In genomic region chr2:143468341-143468888, GRCh38 we compare ENCODE assay signal across 12 cellular contexts.
A peak's percentile ranks its signal among the peaks of the same experiment; 100 is the strongest.
DNase-seq lines count a peak whose midpoint lies in the region; ATAC-seq and TF ChIP-seq lines count a peak whose summit lies in the region.
"Had no signal": no experiment of that assay in that cellular context is flagged by ENCODE, and none has a peak within 500 bp of the region (broad histone marks: within the 10 kb centered on the region; RNA-seq: fewer than 3 reads in every experiment).

No MANE protein-coding gene starts in this region.

- H3K27ac ChIP-seq in endodermal cell (ENCODE audit: low read depth, low read length), result no peak overlapping the region
- H3K27ac ChIP-seq: 22Rv1, SJSA1 had no signal

- peak overlapping the region; percentile 24 for H3K27ac Mint-ChIP-seq in activated T-helper 2 cell treated with anti-CD3 and anti-CD28 coated beads, Interferon-gamma antibody, Interleukin-2, Interleukin-4, amounts not matched to agents 10 μg/mL and 5 μg/mL and 100 μg/mL, durations not matched to agents 14 hours and 24 hours and 36 hours
- no peak overlapping the region for H3K27ac Mint-ChIP-seq in endodermal cell
- H3K27ac Mint-ChIP-seq: mesothelial cell of epicardium had no signal

- no peak for TF ChIP-seq CTCF in endodermal cell (conservative IDR thresholded peaks at IDR 0.05)

- peak; percentile 75 to 77 for ATAC-seq in activated CD4-positive, CD25-positive, alpha-beta regulatory T cell treated with anti-CD3 and anti-CD28 coated beads, Interleukin-2, amount 50 U/mL, for 24 hours
- peak; percentile 56 for ATAC-seq in GM21367 (IDR thresholded peaks at IDR 0.05; ENCODE audit: unreplicated experiment)
- peak; percentile 46 for ATAC-seq in HG03060 (IDR thresholded peaks at IDR 0.05; ENCODE audit: low read depth, unreplicated experiment)

- H3K4me1 ChIP-seq in endodermal cell (ENCODE audit: control insufficient read depth, insufficient read depth, low read length), result no peaks in the 10 kb centered on the region

- H3K27me3 Mint-ChIP-seq in activated T-helper 2 cell treated with anti-CD3 and anti-CD28 coated beads, Interferon-gamma antibody, Interleukin-2, Interleukin-4, amounts not matched to agents 10 μg/mL and 5 μg/mL and 100 μg/mL, durations not matched to agents 14 hours and 24 hours and 36 hours (ENCODE audit: low read depth), result no peaks in the 10 kb centered on the region
- H3K27me3 Mint-ChIP-seq in endodermal cell (ENCODE audit: insufficient read depth), result no peaks in the 10 kb centered on the region

- H3K4me3 Mint-ChIP-seq in activated T-helper 2 cell treated with anti-CD3 and anti-CD28 coated beads, Interferon-gamma antibody, Interleukin-2, Interleukin-4, amounts not matched to agents 10 μg/mL and 5 μg/mL and 100 μg/mL, durations not matched to agents 14 hours and 24 hours and 36 hours (ENCODE audit: low read depth), result no peak overlapping the region
- H3K4me3 Mint-ChIP-seq in endodermal cell, result no peak overlapping the region
- H3K4me3 Mint-ChIP-seq: mesothelial cell of epicardium had no signal

- no peak for DNase-seq in activated CD4-positive, CD25-positive, alpha-beta regulatory T cell (lab: John Stamatoyannopoulos, UW)
- DNase-seq in activated T-helper 2 cell treated with anti-CD3 and anti-CD28 coated beads, Interferon-gamma antibody, Interleukin-2, Interleukin-4, amounts not matched to agents 10 μg/mL and 5 μg/mL and 100 μg/mL, durations not matched to agents 14 hours and 24 hours and 36 hours (ENCODE audit: low spot score), result no peak
- DNase-seq in NCI-H187 (lab: John Stamatoyannopoulos, UW), result no peak
- DNase-seq in NCI-H446 (lab: John Stamatoyannopoulos, UW), result no peak
- DNase-seq in endodermal cell, result no peak
- DNase-seq: NCI-H2029 had no signal

- no peak overlapping the region for H3K9ac ChIP-seq in endodermal cell (ENCODE audit: extremely low read depth, low read length, poor library complexity, severe bottlenecking)

- no peak overlapping the region for H3K4me3 ChIP-seq in endodermal cell (ENCODE audit: low read length)
- H3K4me3 ChIP-seq: SJSA1 had no signal

- no peaks in the 10 kb centered on the region for H3K27me3 ChIP-seq in endodermal cell (ENCODE audit: control insufficient read depth, insufficient read depth, low read length, poor library complexity, severe bottlenecking)
- H3K27me3 ChIP-seq: SJSA1 had no signal

- H3K9me3 ChIP-seq in endodermal cell (ENCODE audit: control insufficient read depth, low read length), result no peaks in the 10 kb centered on the region
- H3K9me3 ChIP-seq: SJSA1 had no signal

- intact Hi-C loops in activated T-helper 2 cell treated with anti-CD3 and anti-CD28 coated beads, Interferon-gamma antibody, Interleukin-2, Interleukin-4, amounts not matched to agents 10 μg/mL and 5 μg/mL and 100 μg/mL, durations not matched to agents 14 hours and 24 hours and 36 hours (cut with micrococcal nuclease), result no loop called here

- H3K36me3 Mint-ChIP-seq in activated T-helper 2 cell treated with anti-CD3 and anti-CD28 coated beads, Interferon-gamma antibody, Interleukin-2, Interleukin-4, amounts not matched to agents 10 μg/mL and 5 μg/mL and 100 μg/mL, durations not matched to agents 14 hours and 24 hours and 36 hours (ENCODE audit: low read depth), result peaks cover 15% of the 10 kb centered on the region
- no peaks in the 10 kb centered on the region for H3K36me3 Mint-ChIP-seq in endodermal cell (ENCODE audit: low read depth)
- H3K36me3 Mint-ChIP-seq: mesothelial cell of epicardium had no signal

- H3K9me3 Mint-ChIP-seq in activated T-helper 2 cell treated with anti-CD3 and anti-CD28 coated beads, Interferon-gamma antibody, Interleukin-2, Interleukin-4, amounts not matched to agents 10 μg/mL and 5 μg/mL and 100 μg/mL, durations not matched to agents 14 hours and 24 hours and 36 hours, result no peaks in the 10 kb centered on the region
- no peaks in the 10 kb centered on the region for H3K9me3 Mint-ChIP-seq in endodermal cell

- peaks cover 30% of the 10 kb centered on the region for H3K4me1 Mint-ChIP-seq in activated T-helper 2 cell treated with anti-CD3 and anti-CD28 coated beads, Interferon-gamma antibody, Interleukin-2, Interleukin-4, amounts not matched to agents 10 μg/mL and 5 μg/mL and 100 μg/mL, durations not matched to agents 14 hours and 24 hours and 36 hours (ENCODE audit: low read depth)
- H3K4me1 Mint-ChIP-seq in endodermal cell, result no peaks in the 10 kb centered on the region

- H3K36me3 ChIP-seq in endodermal cell (ENCODE audit: control insufficient read depth, insufficient read depth, low read length), result no peaks in the 10 kb centered on the region
- H3K36me3 ChIP-seq: SJSA1 had no signal
